In the genomic region with DNA sequence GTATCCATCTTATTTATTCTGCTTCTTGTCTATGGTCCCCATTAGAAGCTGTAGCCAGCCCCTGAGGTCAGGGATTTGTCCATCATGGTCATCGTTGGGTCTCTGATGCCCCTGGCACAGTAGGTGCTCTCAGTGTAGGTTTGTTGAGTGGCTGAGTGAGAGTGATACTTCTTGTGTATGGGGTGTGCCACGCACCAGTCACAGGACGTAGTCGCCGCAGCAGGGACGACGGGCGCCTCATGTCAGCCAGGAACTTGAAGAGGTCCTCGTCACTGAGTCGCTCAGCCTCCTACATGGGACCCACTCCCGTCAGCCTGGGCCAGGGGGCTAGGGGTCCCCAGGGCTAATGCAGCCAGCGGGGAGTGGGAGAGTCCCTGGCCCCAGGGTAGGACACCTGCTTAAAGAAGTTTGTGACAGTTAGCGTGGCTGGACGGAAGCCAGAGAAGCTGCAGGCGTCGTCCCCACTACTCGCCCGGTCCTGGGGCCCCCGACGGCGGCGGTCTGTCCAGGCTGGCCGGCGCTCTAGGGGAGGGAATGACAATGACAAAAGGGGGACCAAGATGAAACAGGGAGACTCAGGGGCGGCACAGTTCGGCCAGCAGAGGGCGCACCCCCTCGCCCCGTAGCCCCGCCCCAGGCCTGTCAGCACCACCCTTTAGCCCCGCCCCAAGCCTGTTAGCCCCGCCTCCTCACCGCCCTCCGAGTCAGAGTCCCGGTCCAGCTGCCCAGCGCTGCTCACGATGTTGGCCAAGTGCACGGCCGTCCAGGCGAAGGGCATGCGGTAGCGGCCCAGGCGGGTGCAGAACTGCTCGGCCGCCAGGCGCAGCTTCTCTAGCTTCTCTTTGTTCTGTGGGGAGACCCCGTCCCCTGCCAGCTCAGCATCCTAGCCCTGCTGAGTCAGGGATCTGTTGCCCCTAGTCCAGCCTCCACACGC, we compare ENCODE assay signal across 8 cellular contexts. TPM values are rescaled to one million over a fixed set of nuclear protein-coding genes. Genes with fewer than 3 reads are reported as not detected.
A peak's percentile ranks its signal among the peaks of the same experiment; 100 is the strongest.
DNase-seq lines count a peak whose midpoint lies in the region; ATAC-seq and TF ChIP-seq lines count a peak whose summit lies in the region.

No MANE protein-coding gene starts in this region.

- no peaks in the 10 kb centered on the region for H3K27me3 ChIP-seq in tibial nerve

- H3K9ac ChIP-seq in SK-N-MC (ENCODE audit: insufficient read length): no peak overlapping the region

- TF ChIP-seq POLR2A in tibial nerve (IDR thresholded peaks at IDR 0.05): peak in 1 of 2 donors; percentile 38

- peaks cover 15% of the 10 kb centered on the region for H3K27me3 Mint-ChIP-seq in glutamatergic neuron (ENCODE audit: unreplicated experiment)

- H3K9me3 ChIP-seq in SK-N-MC (ENCODE audit: low read depth, low read length): no peaks in the 10 kb centered on the region
- peaks cover 0 to 13% (median 0%) of the 10 kb centered on the region in 4 donors for H3K9me3 ChIP-seq in tibial nerve

- ATAC-seq in GM18868 (IDR thresholded peaks at IDR 0.05; ENCODE audit: unreplicated experiment): no peak

- TF ChIP-seq CTCF in glutamatergic neuron (IDR thresholded peaks at IDR 0.05; ENCODE audit: partially characterized antibody, unreplicated experiment) (peak; percentile 85), tibial nerve (IDR thresholded peaks at IDR 0.05) (peak; percentile 69 to 92 (median 84))

- WGBS in tibial nerve, 2 donors: 36 to 43% methylated on average over 28 to 48 of the region's 48 CpGs

- peak overlapping the region; percentile 72 for H3K4me3 ChIP-seq in SK-N-MC
- H3K4me3 ChIP-seq in tibial nerve: peak overlapping the region in 1 of 4 donors; percentile 23

- no peaks in the 10 kb centered on the region for H3K4me1 Mint-ChIP-seq in glutamatergic neuron (ENCODE audit: low read depth, unreplicated experiment)

- peak in 1 of 2 donors; percentile 50 for TF ChIP-seq EP300 in tibial nerve (IDR thresholded peaks at IDR 0.05)

- peaks cover 0 to 20% (median 7%) of the 10 kb centered on the region in 4 donors for H3K4me1 ChIP-seq in tibial nerve

- DNase-seq in GM04503 (ENCODE audit: low read depth) (peak; percentile 7), HUDEP-2 (lab: John Stamatoyannopoulos, UW; ENCODE audit: unreplicated experiment in 76 of 76) (peak in 70 of 76 experiments; percentile 13 to 97 (median 87)), SK-N-MC (ENCODE audit: low read depth, low spot score) (no peak), glutamatergic neuron (peak; percentile 98), pons (ENCODE audit: low spot score) (peak; percentile 86), tibial nerve (ENCODE audit: low spot score in 2 of 2) (peak; percentile 94 to 97)
- DNase-seq in activated naive CD4-positive, alpha-beta T cell treated with Interleukin-2 at 50 U/mL for 16 hours: peak; percentile 85

- no peak overlapping the region for H3K27ac ChIP-seq in SK-N-MC
- H3K27ac ChIP-seq in tibial nerve: peak overlapping the region in 2 of 4 donors; percentile 46 to 69

- H3K36me3 Mint-ChIP-seq in glutamatergic neuron (ENCODE audit: unreplicated experiment): no peaks in the 10 kb centered on the region

- H3K27ac Mint-ChIP-seq in glutamatergic neuron (ENCODE audit: unreplicated experiment): peak overlapping the region; percentile 70

- peaks cover 5% of the 10 kb centered on the region for H3K9me3 Mint-ChIP-seq in glutamatergic neuron (ENCODE audit: unreplicated experiment)

- H3K4me3 Mint-ChIP-seq in glutamatergic neuron (ENCODE audit: unreplicated experiment): peak overlapping the region; percentile 42

- H3K36me3 ChIP-seq in SK-N-MC (ENCODE audit: insufficient read depth, low read length): no peaks in the 10 kb centered on the region
- peaks cover 0 to 49% (median 0%) of the 10 kb centered on the region in 3 donors for H3K36me3 ChIP-seq in tibial nerve

RNA-seq across cellular contexts. Expression of gene ANGPTL8, which starts 3.7 kb away (rescaled TPM):
- total RNA-seq in glutamatergic neuron (ENCODE audit: unreplicated experiment) (not detected), tibial nerve (10 to 100 TPM in 2 of 4 donors, 1 to 10 TPM in 1, not detected in 1; 2.0 to 13.2 (median 10.8) TPM)

RNA-seq across cellular contexts. Expression of gene DOCK6, which starts 19.2 kb away (rescaled TPM):
- total RNA-seq in glutamatergic neuron (ENCODE audit: unreplicated experiment) (260 TPM), tibial nerve (10 to 100 TPM; 37.5 to 92.7 (median 49.2) TPM)

RNA-seq across cellular contexts. Expression of gene KANK2, which starts 45.8 kb away (rescaled TPM):
- 23.0 TPM for total RNA-seq in glutamatergic neuron (ENCODE audit: unreplicated experiment)
- total RNA-seq in tibial nerve: 100 to 1,000 TPM; 355 to 752 (median 582) TPM

RNA-seq across cellular contexts. Expression of gene TSPAN16, which starts 52.8 kb away (rescaled TPM):
- total RNA-seq in glutamatergic neuron (ENCODE audit: unreplicated experiment): not detected
- not detected for total RNA-seq in tibial nerve

Comparison
In these comparisons a context has a peak if more than half of its experiments do, and no peak if none do; other contexts are left out.
1. RNA of gene KANK2, which starts 45.8 kb away (total RNA-seq): 355 to 752 TPM in tibial nerve; 23.0 TPM in glutamatergic neuron (single experiment); every median in the first group is over 10 times any median in the second.